In the genomic region with DNA sequence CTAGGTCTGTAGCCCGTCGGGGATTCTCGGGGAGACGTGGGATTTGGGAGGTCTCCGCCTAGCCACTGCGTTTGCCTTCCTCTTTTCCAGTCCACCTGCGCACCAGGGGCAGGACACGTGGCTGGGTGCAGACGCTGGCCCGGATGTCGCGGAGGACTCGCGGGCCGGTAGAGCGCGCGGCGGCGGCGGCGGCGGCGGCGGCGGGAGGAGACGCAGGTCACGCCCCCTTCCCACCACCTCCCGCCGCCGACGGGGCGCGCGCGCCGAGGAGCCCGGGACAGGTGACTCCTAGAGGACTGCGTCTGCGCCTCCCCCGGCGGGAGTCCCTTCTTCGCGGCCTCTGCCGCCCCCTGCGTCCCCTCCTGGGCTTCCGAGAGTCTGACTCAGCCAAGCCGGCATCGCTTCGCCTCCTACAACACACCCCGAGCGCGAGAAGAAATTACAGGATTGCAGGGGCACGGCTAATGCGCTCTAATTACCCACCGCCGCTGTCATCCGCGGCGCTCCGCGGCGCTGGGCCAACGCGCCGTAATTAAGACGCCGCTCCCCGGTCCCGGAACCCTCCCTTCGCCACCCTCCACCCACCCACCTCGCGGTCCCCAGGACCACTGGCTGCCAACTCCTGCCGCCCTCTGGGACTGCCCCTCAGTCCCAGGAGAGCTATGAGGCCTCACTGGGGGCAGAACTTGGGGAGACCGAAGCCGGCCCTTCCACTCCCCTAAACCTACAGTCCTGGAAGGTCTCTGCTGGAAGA, we compare ENCODE assay signal across 8 cellular contexts.
A peak's percentile ranks its signal among the peaks of the same experiment; 100 is the strongest.
DNase-seq lines count a peak whose midpoint lies in the region; ATAC-seq and TF ChIP-seq lines count a peak whose summit lies in the region.

No MANE protein-coding gene starts in this region.

- intact Hi-C loops in left colon (cut with DNase I, micrococcal nuclease): no loop called here

- no peaks in the 10 kb centered on the region for H3K36me3 ChIP-seq in WERI-Rb-1

- H3K27ac ChIP-seq in WERI-Rb-1: peak overlapping the region; percentile 42

- no peaks in the 10 kb centered on the region for H3K27me3 ChIP-seq in WERI-Rb-1 (ENCODE audit: insufficient read depth, low read depth, severe bottlenecking)

- peak overlapping the region; percentile 52 for H3K4me3 ChIP-seq in WERI-Rb-1 (ENCODE audit: low read depth, low read length)
- peak overlapping the region; percentile 38 to 41 for H3K4me3 ChIP-seq in cardiac fibroblast (replicated peaks in 1 of 2; ENCODE audit: low read depth in 2 of 2, low read length in 2 of 2)

- ATAC-seq in HG03442 (IDR thresholded peaks at IDR 0.05; ENCODE audit: unreplicated experiment): peak; percentile 32
- ATAC-seq in left colon: peak; percentile 58

- DNase-seq in DMS79 (lab: John Stamatoyannopoulos, UW) (peak; percentile 81), WERI-Rb-1 (peak; percentile 88), cardiac fibroblast (ENCODE audit: low read depth in 2 of 2) (peak; percentile 42 to 48), left colon (peak; percentile 68 to 71), NCI-H345 treated with DMSO at 0.1 percent for 48 hours (lab: John Stamatoyannopoulos, UW; ENCODE audit: unreplicated experiment) (no peak), SW 1271 (lab: John Stamatoyannopoulos, UW) (no peak)
- DNase-seq in stimulated activated CD4-positive, alpha-beta T cell treated with anti-CD3 and anti-CD28 coated beads, Interleukin-4, amount 100 ng/mL, for 24 hours: peak; percentile 59

- no peaks in the 10 kb centered on the region for H3K9me3 ChIP-seq in WERI-Rb-1 (ENCODE audit: severe bottlenecking)

- TF ChIP-seq CTCF in WERI-Rb-1 (IDR thresholded peaks at IDR 0.05; ENCODE audit: low read depth, low read length) (peak; percentile 40), cardiac fibroblast (IDR thresholded peaks at IDR 0.05; ENCODE audit: low read depth, low read length) (no peak)

Comparison
In these comparisons a context has a peak if more than half of its experiments do, and no peak if none do; other contexts are left out.
1. DNase-seq: peak in DMS79 (single experiment), WERI-Rb-1 (single experiment), cardiac fibroblast (2 of 2), left colon (2 of 2) and stimulated activated CD4-positive, alpha-beta T cell treated with anti-CD3 and anti-CD28 coated beads, Interleukin-4, amount 100 ng/mL, for 24 hours (single experiment); none in NCI-H345 treated with DMSO at 0.1 percent for 48 hours (single experiment) and SW 1271 (0 of 2).